In the genomic region with DNA sequence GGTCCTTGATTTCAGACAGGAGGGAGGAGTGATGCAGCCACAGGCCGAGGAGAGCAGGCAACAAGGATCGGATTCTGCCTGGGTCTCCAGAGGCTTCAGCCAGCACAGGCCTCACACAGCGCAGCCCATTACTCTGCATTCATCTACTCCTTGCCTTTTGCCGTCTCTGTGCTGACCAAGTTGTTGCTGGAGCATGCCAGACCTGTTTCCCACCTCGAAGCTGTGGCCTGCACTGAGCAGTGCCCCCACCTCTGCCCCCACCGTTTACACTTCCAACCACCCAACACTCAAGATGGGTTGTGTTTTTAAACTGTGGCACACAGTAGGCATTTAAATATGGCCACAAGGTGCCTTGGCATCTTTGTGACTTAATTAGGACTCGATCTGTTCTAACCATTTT, we compare ENCODE assay signal across 1 cellular context.
TF ChIP-seq lines count a peak whose summit lies in the region.

No MANE protein-coding gene starts in this region.

TF ChIP-seq in HepG2, 621 proteins besides CTCF, POLR2A, EP300 and RAD21 (continues in another document):
- TF ChIP-seq ZNF792 (CRISPR knock-in tag; IDR thresholded peaks at IDR 0.05) (no peak), DZIP1 (CRISPR knock-in tag; IDR thresholded peaks at IDR 0.05) (0 out of 2 replicates have a peak, but pooled peaks have one; percentile 51), ZNF503 (CRISPR knock-in tag; IDR thresholded peaks at IDR 0.05) (no peak), BHLHE40 (IDR thresholded peaks at IDR 0.05; ENCODE audit: low read length) (no peak), ZNF256 (CRISPR knock-in tag; conservative IDR thresholded peaks at IDR 0.05) (no peak), RORA (CRISPR knock-in tag; IDR thresholded peaks at IDR 0.05) (no peak), TCF7 (IDR thresholded peaks at IDR 0.05; ENCODE audit: low read depth) (no peak), KDM2A (CRISPR knock-in tag; IDR thresholded peaks at IDR 0.05; ENCODE audit: borderline replicate concordance, low read depth) (0 out of 2 replicates have a peak, but pooled peaks have one; percentile 1), ZNF839 (CRISPR knock-in tag; IDR thresholded peaks at IDR 0.05; ENCODE audit: borderline replicate concordance) (no peak), ZSCAN21 (CRISPR knock-in tag; IDR thresholded peaks at IDR 0.05; ENCODE audit: borderline replicate concordance) (no peak), HIVEP1 (CRISPR knock-in tag; IDR thresholded peaks at IDR 0.05) (peak; percentile 58), SP2 (CRISPR knock-in tag; IDR thresholded peaks at IDR 0.05) (peak; percentile 4; the same call in 1 of the 2 replicates), HMG20A (CRISPR knock-in tag; IDR thresholded peaks at IDR 0.05; ENCODE audit: borderline replicate concordance) (no peak), ZNF280B (CRISPR knock-in tag; IDR thresholded peaks at IDR 0.05; ENCODE audit: borderline replicate concordance) (peak; percentile 86; the same call in 1 of the 2 replicates), CERS6 (CRISPR knock-in tag; IDR thresholded peaks at IDR 0.05) (no peak), ZNF639 (CRISPR knock-in tag; conservative IDR thresholded peaks at IDR 0.05) (no peak), FOXO1 (CRISPR knock-in tag; IDR thresholded peaks at IDR 0.05) (no peak), ZMAT3 (CRISPR knock-in tag; conservative IDR thresholded peaks at IDR 0.05) (no peak), ZNF768 (CRISPR knock-in tag; IDR thresholded peaks at IDR 0.05) (peak; percentile 53; the same call in 1 of the 2 replicates), ZFP90 (CRISPR knock-in tag; IDR thresholded peaks at IDR 0.05; ENCODE audit: borderline replicate concordance) (no peak), MLX (CRISPR knock-in tag; IDR thresholded peaks at IDR 0.05) (no peak), ZNF687 (CRISPR knock-in tag; IDR thresholded peaks at IDR 0.05) (peak; percentile 53)
- TF ChIP-seq, protein P1, sequence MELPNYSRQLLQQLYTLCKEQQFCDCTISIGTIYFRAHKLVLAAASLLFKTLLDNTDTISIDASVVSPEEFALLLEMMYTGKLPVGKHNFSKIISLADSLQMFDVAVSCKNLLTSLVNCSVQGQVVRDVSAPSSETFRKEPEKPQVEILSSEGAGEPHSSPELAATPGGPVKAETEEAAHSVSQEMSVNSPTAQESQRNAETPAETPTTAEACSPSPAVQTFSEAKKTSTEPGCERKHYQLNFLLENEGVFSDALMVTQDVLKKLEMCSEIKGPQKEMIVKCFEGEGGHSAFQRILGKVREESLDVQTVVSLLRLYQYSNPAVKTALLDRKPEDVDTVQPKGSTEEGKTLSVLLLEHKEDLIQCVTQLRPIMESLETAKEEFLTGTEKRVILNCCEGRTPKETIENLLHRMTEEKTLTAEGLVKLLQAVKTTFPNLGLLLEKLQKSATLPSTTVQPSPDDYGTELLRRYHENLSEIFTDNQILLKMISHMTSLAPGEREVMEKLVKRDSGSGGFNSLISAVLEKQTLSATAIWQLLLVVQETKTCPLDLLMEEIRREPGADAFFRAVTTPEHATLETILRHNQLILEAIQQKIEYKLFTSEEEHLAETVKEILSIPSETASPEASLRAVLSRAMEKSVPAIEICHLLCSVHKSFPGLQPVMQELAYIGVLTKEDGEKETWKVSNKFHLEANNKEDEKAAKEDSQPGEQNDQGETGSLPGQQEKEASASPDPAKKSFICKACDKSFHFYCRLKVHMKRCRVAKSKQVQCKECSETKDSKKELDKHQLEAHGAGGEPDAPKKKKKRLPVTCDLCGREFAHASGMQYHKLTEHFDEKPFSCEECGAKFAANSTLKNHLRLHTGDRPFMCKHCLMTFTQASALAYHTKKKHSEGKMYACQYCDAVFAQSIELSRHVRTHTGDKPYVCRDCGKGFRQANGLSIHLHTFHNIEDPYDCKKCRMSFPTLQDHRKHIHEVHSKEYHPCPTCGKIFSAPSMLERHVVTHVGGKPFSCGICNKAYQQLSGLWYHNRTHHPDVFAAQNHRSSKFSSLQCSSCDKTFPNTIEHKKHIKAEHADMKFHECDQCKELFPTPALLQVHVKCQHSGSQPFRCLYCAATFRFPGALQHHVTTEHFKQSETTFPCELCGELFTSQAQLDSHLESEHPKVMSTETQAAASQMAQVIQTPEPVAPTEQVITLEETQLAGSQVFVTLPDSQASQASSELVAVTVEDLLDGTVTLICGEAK (IDR thresholded peaks at IDR 0.05): no peak
- TF ChIP-seq, protein P1 (CRISPR knock-in tag; IDR thresholded peaks at IDR 0.05): peak; percentile 19; the same call in 1 of the 2 replicates
- TF ChIP-seq, protein P2, sequence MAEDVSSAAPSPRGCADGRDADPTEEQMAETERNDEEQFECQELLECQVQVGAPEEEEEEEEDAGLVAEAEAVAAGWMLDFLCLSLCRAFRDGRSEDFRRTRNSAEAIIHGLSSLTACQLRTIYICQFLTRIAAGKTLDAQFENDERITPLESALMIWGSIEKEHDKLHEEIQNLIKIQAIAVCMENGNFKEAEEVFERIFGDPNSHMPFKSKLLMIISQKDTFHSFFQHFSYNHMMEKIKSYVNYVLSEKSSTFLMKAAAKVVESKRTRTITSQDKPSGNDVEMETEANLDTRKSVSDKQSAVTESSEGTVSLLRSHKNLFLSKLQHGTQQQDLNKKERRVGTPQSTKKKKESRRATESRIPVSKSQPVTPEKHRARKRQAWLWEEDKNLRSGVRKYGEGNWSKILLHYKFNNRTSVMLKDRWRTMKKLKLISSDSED (CRISPR knock-in tag; IDR thresholded peaks at IDR 0.05): no peak
- TF ChIP-seq, protein P3, sequence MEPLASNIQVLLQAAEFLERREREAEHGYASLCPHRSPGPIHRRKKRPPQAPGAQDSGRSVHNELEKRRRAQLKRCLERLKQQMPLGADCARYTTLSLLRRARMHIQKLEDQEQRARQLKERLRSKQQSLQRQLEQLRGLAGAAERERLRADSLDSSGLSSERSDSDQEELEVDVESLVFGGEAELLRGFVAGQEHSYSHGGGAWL (CRISPR knock-in tag; IDR thresholded peaks at IDR 0.05): 0 out of 2 replicates have a peak, but pooled peaks have one; percentile 2
